In genomic region chr2:96960271-96960955, GRCh38 we compare ENCODE assay signal across 1 cellular context.
TF ChIP-seq lines count a peak whose summit lies in the region.

No MANE protein-coding gene starts in this region.

TF ChIP-seq in K562, 482 proteins besides CTCF, POLR2A, EP300 and RAD21 (continued from another document and continues in another):
- TF ChIP-seq USF2 (CRISPR knock-in tag; IDR thresholded peaks at IDR 0.05) = no peak
- TF ChIP-seq ZFP36 (IDR thresholded peaks at IDR 0.05; ENCODE audit: low read depth, low read length, partially characterized antibody) = peak; percentile 23
- TF ChIP-seq ZFP1 (CRISPR knock-in tag; IDR thresholded peaks at IDR 0.05) = no peak
- no peak for TF ChIP-seq ZBTB9 (CRISPR knock-in tag; IDR thresholded peaks at IDR 0.05)
- no peak for TF ChIP-seq BRD4 (IDR thresholded peaks at IDR 0.05)
- no peak for TF ChIP-seq SIN3B (IDR thresholded peaks at IDR 0.05; ENCODE audit: low read depth)
- no peak for TF ChIP-seq KAT8 (IDR thresholded peaks at IDR 0.05; ENCODE audit: low read depth)
- no peak for TF ChIP-seq ZNF561 (CRISPR knock-in tag; conservative IDR thresholded peaks at IDR 0.05)
- no peak for TF ChIP-seq ETV1 (tag; conservative IDR thresholded peaks at IDR 0.05; ENCODE audit: low read depth)
- no peak for TF ChIP-seq ZNF79 (CRISPR knock-in tag; IDR thresholded peaks at IDR 0.05; ENCODE audit: low read depth)
- TF ChIP-seq CBX5 (IDR thresholded peaks at IDR 0.05; ENCODE audit: borderline replicate concordance, low read depth) = no peak
- no peak for TF ChIP-seq ZNF280B (CRISPR knock-in tag; IDR thresholded peaks at IDR 0.05)
- TF ChIP-seq SIX5 (IDR thresholded peaks at IDR 0.05; ENCODE audit: borderline replicate concordance in 1 of 2, insufficient read depth in 1 of 2, low read depth in 1 of 2, low read length in 2 of 2) = no peak
- TF ChIP-seq MYBL2 (IDR thresholded peaks at IDR 0.05; ENCODE audit: low read depth) = no peak
- TF ChIP-seq MYBL2 (CRISPR knock-in tag; IDR thresholded peaks at IDR 0.05; ENCODE audit: borderline replicate concordance) = no peak
- peak; percentile 28; the same call in 1 of the 2 replicates for TF ChIP-seq NFIC (IDR thresholded peaks at IDR 0.05)
- no peak for TF ChIP-seq ILK (tag; IDR thresholded peaks at IDR 0.05; ENCODE audit: borderline replicate concordance, low read depth)
- TF ChIP-seq NRF1 (conservative IDR thresholded peaks at IDR 0.05 in 1 of 2, IDR thresholded peaks at IDR 0.05 in 1 of 2) = no peak
- peak; percentile 83 for TF ChIP-seq ZNF134 (CRISPR knock-in tag; conservative IDR thresholded peaks at IDR 0.05)
- TF ChIP-seq SAFB (IDR thresholded peaks at IDR 0.05; ENCODE audit: borderline replicate concordance, low read depth, low read length) = no peak
- TF ChIP-seq ZNF318 (IDR thresholded peaks at IDR 0.05; ENCODE audit: borderline replicate concordance in 1 of 2, low read depth in 1 of 2) = no peak
- TF ChIP-seq POU5F1 (IDR thresholded peaks at IDR 0.05; ENCODE audit: borderline replicate concordance, low read depth, low read length, partially characterized antibody) = no peak
- no peak for TF ChIP-seq SLC30A9 (CRISPR knock-in tag; IDR thresholded peaks at IDR 0.05)
- no peak for TF ChIP-seq ID3 (CRISPR knock-in tag; IDR thresholded peaks at IDR 0.05)
- no peak for TF ChIP-seq ID3 (tag; IDR thresholded peaks at IDR 0.05)
- no peak for TF ChIP-seq DNMT1 (IDR thresholded peaks at IDR 0.05)
- no peak for TF ChIP-seq ZBTB2 (IDR thresholded peaks at IDR 0.05)
- TF ChIP-seq U2AF1 (optimal IDR thresholded peaks at IDR 0.05; ENCODE audit: low read depth, low read length) = no peak
- no peak for TF ChIP-seq JUNB (CRISPR knock-in tag; conservative IDR thresholded peaks at IDR 0.05)
- TF ChIP-seq CEBPG (CRISPR knock-in tag; IDR thresholded peaks at IDR 0.05) = no peak
- no peak for TF ChIP-seq CEBPG (tag; conservative IDR thresholded peaks at IDR 0.05 in 1 of 2, IDR thresholded peaks at IDR 0.05 in 1 of 2)
- TF ChIP-seq PML (IDR thresholded peaks at IDR 0.05; ENCODE audit: low read length) = no peak
- no peak for TF ChIP-seq FOXJ3 (CRISPR knock-in tag; IDR thresholded peaks at IDR 0.05)
- no peak for TF ChIP-seq E2F3 (CRISPR knock-in tag; IDR thresholded peaks at IDR 0.05)
- no peak for TF ChIP-seq THAP7 (CRISPR knock-in tag; IDR thresholded peaks at IDR 0.05)
- TF ChIP-seq GTF2F1 (IDR thresholded peaks at IDR 0.05; ENCODE audit: low read depth, low read length) = no peak
- TF ChIP-seq TEAD2 (tag; IDR thresholded peaks at IDR 0.05) = no peak
- no peak for TF ChIP-seq BMI1 (IDR thresholded peaks at IDR 0.05; ENCODE audit: low read length)
- no peak for TF ChIP-seq ZNF699 (CRISPR knock-in tag; IDR thresholded peaks at IDR 0.05; ENCODE audit: insufficient replicate concordance)
- TF ChIP-seq MYC (IDR thresholded peaks at IDR 0.05; ENCODE audit: low read depth, low read length) = peak; percentile 67
- TF ChIP-seq MYC (CRISPR knock-in tag; IDR thresholded peaks at IDR 0.05; ENCODE audit: borderline replicate concordance, low read depth) = no peak
- TF ChIP-seq ZNF766 (CRISPR knock-in tag; conservative IDR thresholded peaks at IDR 0.05) = no peak
- TF ChIP-seq CREB5 (CRISPR knock-in tag; IDR thresholded peaks at IDR 0.05) = no peak
- 0 out of 2 replicates have a peak, but pooled peaks have one; percentile 73 for TF ChIP-seq HMGXB4 (CRISPR knock-in tag; IDR thresholded peaks at IDR 0.05)
- TF ChIP-seq CXXC5 (CRISPR knock-in tag; IDR thresholded peaks at IDR 0.05) = no peak
